In the genomic region with DNA sequence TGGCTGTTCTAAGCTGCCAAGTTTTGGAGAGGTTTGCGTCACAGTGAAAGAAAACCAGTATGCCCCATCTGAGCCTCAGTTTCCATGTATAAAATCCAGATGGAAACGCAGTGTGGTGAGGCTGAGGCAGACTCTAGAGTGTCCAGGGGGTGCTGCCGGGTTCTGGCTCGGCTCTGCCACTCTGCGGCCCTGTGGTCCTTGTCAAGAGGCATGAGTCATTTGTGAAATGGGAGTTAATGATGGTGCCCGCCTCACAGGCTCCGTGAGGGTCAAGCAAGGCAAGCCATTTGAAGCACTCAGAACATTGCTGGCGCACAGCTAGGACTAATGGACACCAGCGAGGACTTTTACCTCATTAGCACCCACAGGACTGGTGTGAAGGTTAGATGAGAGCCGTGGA, we compare ENCODE assay signal across 17 cellular contexts.
"Had no signal": no experiment of that assay in that cellular context is flagged by ENCODE, and none has a peak within 500 bp of the region (broad histone marks: within the 10 kb centered on the region; RNA-seq: fewer than 3 reads in every experiment).

No MANE protein-coding gene starts in this region.

- H3K4me1 ChIP-seq: ascending aorta, breast epithelium, left lung, suprapubic skin, transverse colon, uterus had no signal

- H3K4me3 ChIP-seq: ascending aorta, breast epithelium, left lung, suprapubic skin, transverse colon, uterus had no signal

- H3K9me3 ChIP-seq: ascending aorta, breast epithelium, left lung, suprapubic skin, transverse colon, uterus had no signal

- ATAC-seq: activated T-cell treated with anti-CD3 and anti-CD28 coated beads, Interleukin-2, amount 50 U/mL, for 72 hours; left lung; natural killer cell treated with Interleukin-12 subunit alpha and Interleukin-12 subunit beta and Interleukin-15 and Interleukin-18, amount 100 ng/mL, for 72 hours had no signal

- H3K27me3 ChIP-seq: ascending aorta, breast epithelium, uterus had no signal

- H3K27ac ChIP-seq: ascending aorta, breast epithelium, left lung, suprapubic skin, transverse colon, uterus, VCaP had no signal

- H3K36me3 ChIP-seq: ascending aorta, breast epithelium, left lung, suprapubic skin, transverse colon, uterus had no signal

- DNase-seq: activated CD4-positive, alpha-beta T cell treated with anti-CD3 and anti-CD28 coated beads for 1 hour; activated effector memory CD4-positive, alpha-beta T cell treated with anti-CD3 and anti-CD28 coated beads, Interleukin-2, amount 50 U/mL, for 16 hours; activated naive CD4-positive, alpha-beta T cell treated with anti-CD3 and anti-CD28 coated beads, Interleukin-2, amount 50 U/mL, for 16 hours; activated T-cell treated with anti-CD3 and anti-CD28 coated beads, Interleukin-2, amount 50 U/mL, for 72 hours; cortex of kidney; head of caudate nucleus; left lung; nucleus accumbens; posterior cingulate gyrus; retina; transverse colon; uterus had no signal
